8 cellular contexts compared by ENCODE assay signal in the genomic region with DNA sequence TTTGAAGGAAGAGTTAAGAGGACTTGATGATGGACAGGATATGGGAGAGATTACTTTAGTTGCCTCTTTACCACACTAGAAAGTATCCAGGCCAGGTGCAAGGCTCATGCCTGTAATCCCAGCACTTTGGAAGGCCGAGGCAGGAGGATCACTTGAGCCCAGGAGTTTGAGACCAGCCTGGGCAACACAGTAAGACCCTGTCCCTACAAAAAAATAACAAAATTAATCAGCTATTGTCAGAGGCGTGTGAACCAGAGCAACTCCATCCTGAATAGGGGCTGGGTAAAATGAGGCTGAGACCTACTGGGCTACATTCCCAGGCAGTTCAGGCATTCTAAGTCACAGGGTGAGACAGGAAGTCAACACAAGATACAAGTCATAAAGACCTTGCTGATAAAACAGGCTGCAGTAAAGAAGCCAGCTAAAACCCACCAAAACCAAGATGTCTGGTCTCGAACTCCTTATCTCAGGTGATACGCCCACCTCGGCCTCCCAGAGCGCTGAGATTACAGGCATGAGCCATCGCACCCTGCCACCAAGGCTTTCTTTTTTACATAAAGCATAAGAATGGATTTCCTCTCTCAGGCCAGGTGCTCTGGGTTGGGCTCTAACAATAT. TPM values are rescaled to one million over a fixed set of nuclear protein-coding genes. Genes with fewer than 3 reads are reported as not detected.
DNase-seq lines count a peak whose midpoint lies in the region; ATAC-seq, FAIRE-seq and TF ChIP-seq lines count a peak whose summit lies in the region.
"Not testable (repeated sequence)": the region's sequence is repeated elsewhere in the genome, so short reads cannot be mapped to it uniquely, and the experiment has no call there.

No MANE protein-coding gene starts in this region.

- H2AFZ ChIP-seq in K562 (ENCODE audit: low read depth, low read length): not testable (repeated sequence)

- CTCF ChIA-PET in CD8-positive, alpha-beta T cell (lab: Charles Lee); K562 (lab: Yijun Ruan, JAX; ENCODE audit: low intra/inter-chr PET ratio): not testable (repeated sequence)

- BruUV-seq in K562 (replicated peaks; lab: Mats Ljungman, UMichigan): not testable (repeated sequence)

- not testable (repeated sequence) for FAIRE-seq in K562 (lab: Jason Lieb, UNC)

- H3K36me3 ChIP-seq in CD8-positive, alpha-beta T cell (ENCODE audit: insufficient read depth, low read length); KOPT-K1 (ENCODE audit: insufficient read depth, low read length); K562 (ENCODE audit: control insufficient read depth, insufficient read depth, low read length); thymus (ENCODE audit: control insufficient read depth, insufficient read depth): not testable (repeated sequence)

- H3K4me2 ChIP-seq in K562 (ENCODE audit: insufficient read depth, low read length): peak overlapping the region; percentile 5; the same call in 1 of the 2 replicates

- H3K4me3 Mint-ChIP-seq in CD8-positive, alpha-beta T cell; activated T-helper 17 cell treated with anti-CD3 and anti-CD28 coated beads, Interleukin-2, amount 50 U/mL, for 72 hours; memory B cell; progenitor cell of endocrine pancreas (ENCODE audit: low read depth): not testable (repeated sequence)

- intact Hi-C loops in CD8-positive, alpha-beta T cell (cut with DNase I, micrococcal nuclease): not testable (repeated sequence)
- intact Hi-C loops in K562 (cut with micrococcal nuclease): loop anchor here (2.0 kb wide), 1 partner anchor 16 kb away; no protein-coding TSS in a partner anchor

- POLR2A ChIA-PET in CD8-positive, alpha-beta T cell (lab: Charles Lee): not testable (repeated sequence)
- POLR2A ChIA-PET in K562 (lab: Yijun Ruan, JAX): interaction anchor here (0.6 to 2.0 kb wide), 6 partner anchors 9 to 156 kb away, joined by 3 to 8 read pairs (median 4); no protein-coding TSS in a partner anchor

- H3K9ac ChIP-seq in K562 (ENCODE audit: insufficient read depth in 1 of 2, low read depth in 2 of 2, low read length in 2 of 2): peak overlapping the region in 1 of 2 experiments; percentile 20; a peak in 1 of 4 replicates

- peaks cover 31% of the 10 kb centered on the region for H3K4me1 ChIP-seq in CD8-positive, alpha-beta T cell (ENCODE audit: insufficient read depth, low read length)
- H3K4me1 ChIP-seq in K562 (replicated peaks in 1 of 2; ENCODE audit: control insufficient read depth in 2 of 2, insufficient read depth in 2 of 2, low read length in 2 of 2) (peaks cover 16 to 33% of the 10 kb centered on the region in 2 experiments), thymus (ENCODE audit: control insufficient read depth, insufficient read depth, low read length) (peaks cover 14% of the 10 kb centered on the region)

- H3K27ac ChIP-seq in CD8-positive, alpha-beta T cell (ENCODE audit: low read depth, low read length); K562 (ENCODE audit: extremely low read depth, low read depth, low read length): not testable (repeated sequence)
- H3K27ac ChIP-seq in KOPT-K1 (ENCODE audit: low read depth, low read length, poor library complexity, severe bottlenecking) (peak overlapping the region; percentile 3), thymus (ENCODE audit: low read depth) (peak overlapping the region; percentile 6)

- in situ Hi-C loops in K562 (cut with MboI): not testable (repeated sequence)

- not testable (repeated sequence) for H3K36me3 Mint-ChIP-seq in CD8-positive, alpha-beta T cell; activated T-helper 17 cell treated with anti-CD3 and anti-CD28 coated beads, Interleukin-2, amount 50 U/mL, for 72 hours (ENCODE audit: low read depth); memory B cell; progenitor cell of endocrine pancreas (ENCODE audit: insufficient read depth)

- TF ChIP-seq POLR2A in K562 (conservative IDR thresholded peaks at IDR 0.05): not testable (repeated sequence)

- ATAC-seq in CD8-positive, alpha-beta T cell; activated T-helper 17 cell treated with anti-CD3 and anti-CD28 coated beads, Interleukin-2, amount 50 U/mL, for 72 hours (replicated peaks); memory B cell (ENCODE audit: low read depth): not testable (repeated sequence)
- peak; percentile 46 for ATAC-seq in K562

- not testable (repeated sequence) for H3K9me3 ChIP-seq in CD8-positive, alpha-beta T cell (ENCODE audit: low read length); KOPT-K1 (ENCODE audit: insufficient read depth, low read length, poor library complexity, severe bottlenecking); K562 (replicated peaks; ENCODE audit: control insufficient read depth, insufficient read depth, low read depth, low read length); thymus (ENCODE audit: control insufficient read depth)

- H3K79me2 ChIP-seq in K562 (ENCODE audit: control insufficient read depth, insufficient read depth, low read length): peaks cover 73% of the 10 kb centered on the region

- H3K9me1 ChIP-seq in K562 (ENCODE audit: control insufficient read depth, insufficient read depth, low read length): not testable (repeated sequence)

- H3K4me3 ChIP-seq in CD8-positive, alpha-beta T cell (ENCODE audit: low read depth, low read length); K562; thymus (ENCODE audit: low read length): not testable (repeated sequence)

- not testable (repeated sequence) for H3K9me3 Mint-ChIP-seq in CD8-positive, alpha-beta T cell; activated T-helper 17 cell treated with anti-CD3 and anti-CD28 coated beads, Interleukin-2, amount 50 U/mL, for 72 hours; memory B cell; progenitor cell of endocrine pancreas (ENCODE audit: low read depth)

- peaks cover 33% of the 10 kb centered on the region for H4K20me1 ChIP-seq in K562 (replicated peaks; ENCODE audit: control insufficient read depth, insufficient read depth, low read length)

- 18% methylated on average over 7 of the region's 7 CpGs for WGBS in K562 (ENCODE audit: insufficient coverage, low coverage, missing lambda C conversion rate)
- WGBS in thymus: 43% methylated on average over 7 of the region's 7 CpGs

- peaks cover 68% of the 10 kb centered on the region for H3K4me1 Mint-ChIP-seq in CD8-positive, alpha-beta T cell (ENCODE audit: low read depth)
- peaks cover 29% of the 10 kb centered on the region for H3K4me1 Mint-ChIP-seq in activated T-helper 17 cell treated with anti-CD3 and anti-CD28 coated beads, Interleukin-2, amount 50 U/mL, for 72 hours
- H3K4me1 Mint-ChIP-seq in memory B cell (peaks cover 23% of the 10 kb centered on the region), progenitor cell of endocrine pancreas (ENCODE audit: low read depth) (peaks cover 37% of the 10 kb centered on the region)

- not testable (repeated sequence) for H3K27me3 Mint-ChIP-seq in CD8-positive, alpha-beta T cell (ENCODE audit: low read depth); activated T-helper 17 cell treated with anti-CD3 and anti-CD28 coated beads, Interleukin-2, amount 50 U/mL, for 72 hours; memory B cell; progenitor cell of endocrine pancreas

- H3K27ac Mint-ChIP-seq in CD8-positive, alpha-beta T cell: peak overlapping the region; percentile 77
- peak overlapping the region; percentile 64 for H3K27ac Mint-ChIP-seq in activated T-helper 17 cell treated with anti-CD3 and anti-CD28 coated beads, Interleukin-2, amount 50 U/mL, for 72 hours
- peak overlapping the region; percentile 22 for H3K27ac Mint-ChIP-seq in memory B cell
- H3K27ac Mint-ChIP-seq in progenitor cell of endocrine pancreas: peak overlapping the region; percentile 18

- TF ChIP-seq CTCF in CD8-positive, alpha-beta T cell (IDR thresholded peaks at IDR 0.05); K562 (IDR thresholded peaks at IDR 0.05 in 2 of 3, conservative IDR thresholded peaks at IDR 0.05 in 1 of 3; ENCODE audit: insufficient read depth in 2 of 3, low read depth in 1 of 3, low read length in 3 of 3); progenitor cell of endocrine pancreas (IDR thresholded peaks at IDR 0.05; ENCODE audit: unreplicated experiment): not testable (repeated sequence)

- TF ChIP-seq EP300 in K562 (IDR thresholded peaks at IDR 0.05; ENCODE audit: low read length): not testable (repeated sequence)

- DNase-seq in CD8-positive, alpha-beta T cell: peak in 1 of 7 experiments; percentile 18
- peak; percentile 17 to 22 for DNase-seq in activated CD4-positive, alpha-beta T cell treated with anti-CD3 and anti-CD28 coated beads, Interleukin-2, amount 50 U/mL, for 48 hours
- peak in 1 of 4 experiments; percentile 78 for DNase-seq in K562 (ENCODE audit: extremely low read depth in 1 of 4, low spot score in 3 of 4)
- DNase-seq in memory B cell (ENCODE audit: low spot score in 2 of 2); progenitor cell of endocrine pancreas (ENCODE audit: low spot score, unreplicated experiment): not testable (repeated sequence)

- TF ChIP-seq RAD21 in K562 (CRISPR knock-in tag; conservative IDR thresholded peaks at IDR 0.05 in 1 of 2, IDR thresholded peaks at IDR 0.05 in 1 of 2): not testable (repeated sequence)

- not testable (repeated sequence) for H3K27me3 ChIP-seq in CD8-positive, alpha-beta T cell (ENCODE audit: insufficient read depth, low read length); K562 (ENCODE audit: control insufficient read depth in 2 of 2, insufficient read depth in 2 of 2, low read length in 2 of 2); thymus (ENCODE audit: control insufficient read depth, insufficient read depth)

RNA-seq across cellular contexts. Expression of gene PI4KA, which starts 17.9 kb away (rescaled TPM):
- 100 to 1,000 TPM; 154 to 155 TPM for total RNA-seq in CD8-positive, alpha-beta T cell
- total RNA-seq in activated T-helper 17 cell treated with anti-CD3 and anti-CD28 coated beads, Interleukin-2, amount 50 U/mL, for 72 hours: 10 to 100 TPM; 72.1 to 96.0 TPM
- total RNA-seq in K562 (2011; cell fraction: chromatin; rRNA removed; ENCODE audit: low replicate concordance): 856 and 1,421 TPM in 2 replicates
- 627 and 658 TPM in 2 replicates for total RNA-seq in K562 (2011; cell fraction: nucleolus; rRNA removed)
- total RNA-seq in K562 (2011; cell fraction: nucleoplasm; rRNA removed): 567 and 576 TPM in 2 replicates
- total RNA-seq in K562 (2014; rRNA removed) (103 and 117 TPM in 2 replicates), K562 (2014; rRNA removed; fragmentation: Illumina TruSeq; extraction: Trizol) (62.3 and 63.7 TPM in 2 replicates), K562 (2015; rRNA removed; fragmentation: Illumina TruSeq; extraction: Trizol) (75.3 and 82.5 TPM in 2 replicates), K562 (2021) (173 and 187 TPM in 2 replicates), progenitor cell of endocrine pancreas (125 and 140 TPM in 2 replicates)
- polyA plus RNA-seq in K562 (2011; rRNA removed) (84.7 and 128 TPM in 2 replicates), K562 (2014; fragmentation: Illumina TruSeq; extraction: Trizol) (124 and 127 TPM in 2 replicates), K562 (2014; fragmentation: Nextera tagmentation; extraction: Ambion mirVana) (10 to 100 TPM in 1 of 2 experiments, 1 to 10 TPM in 1; 7.3 to 11.1 TPM), K562 (2014; rRNA removed) (116 and 125 TPM in 2 replicates), thymus (64.0 TPM)
- polyA plus RNA-seq in K562 (2011; cell fraction: cytosol; rRNA removed): 76.2 and 84.4 TPM in 2 replicates
- polyA plus RNA-seq in K562 (2011; cell fraction: nucleus; rRNA removed): 448 and 556 TPM in 2 replicates
- polyA plus RNA-seq in K562 (2012): 142 and 181 TPM in 2 replicates
- 160 and 176 TPM in 2 replicates for polyA minus RNA-seq in K562 (2011; rRNA and poly(A)+ RNA removed)
- 98.9 and 161 TPM in 2 replicates for polyA minus RNA-seq in K562 (2011; cell fraction: cytosol; rRNA and poly(A)+ RNA removed)
- 188 and 253 TPM in 2 replicates for polyA minus RNA-seq in K562 (2011; cell fraction: nucleus; rRNA and poly(A)+ RNA removed)

RNA-seq across cellular contexts. Expression of gene SNAP29, which starts 18.1 kb away (rescaled TPM):
- 10 to 100 TPM; 16.5 to 17.1 TPM for total RNA-seq in CD8-positive, alpha-beta T cell
- total RNA-seq in activated T-helper 17 cell treated with anti-CD3 and anti-CD28 coated beads, Interleukin-2, amount 50 U/mL, for 72 hours: 10 to 100 TPM; 22.4 to 29.5 TPM
- total RNA-seq in K562 (2011; cell fraction: chromatin; rRNA removed; ENCODE audit: low replicate concordance): 63.6 and 66.4 TPM in 2 replicates
- total RNA-seq in K562 (2011; cell fraction: nucleolus; rRNA removed): 39.3 and 45.4 TPM in 2 replicates
- total RNA-seq in K562 (2011; cell fraction: nucleoplasm; rRNA removed): 59.8 and 84.4 TPM in 2 replicates
- total RNA-seq in K562 (2014; rRNA removed): 71.4 and 89.3 TPM in 2 replicates
- total RNA-seq in K562 (2014; rRNA removed; fragmentation: Illumina TruSeq; extraction: Trizol): 58.1 and 64.4 TPM in 2 replicates
- 70.6 and 75.9 TPM in 2 replicates for total RNA-seq in K562 (2015; rRNA removed; fragmentation: Illumina TruSeq; extraction: Trizol)
- 122 and 123 TPM in 2 replicates for total RNA-seq in K562 (2021)
- polyA plus RNA-seq in K562 (2011; rRNA removed): 187 and 200 TPM in 2 replicates
- 97.0 and 115 TPM in 2 replicates for polyA plus RNA-seq in K562 (2011; cell fraction: cytosol; rRNA removed)
- 51.6 and 70.0 TPM in 2 replicates for polyA plus RNA-seq in K562 (2011; cell fraction: nucleus; rRNA removed)
- 105 and 162 TPM in 2 replicates for polyA plus RNA-seq in K562 (2012)
- polyA plus RNA-seq in K562 (2014; fragmentation: Illumina TruSeq; extraction: Trizol): 181 and 250 TPM in 2 replicates
- polyA plus RNA-seq in K562 (2014; fragmentation: Nextera tagmentation; extraction: Ambion mirVana): 10 to 100 TPM; 19.5 to 22.8 TPM
- polyA plus RNA-seq in K562 (2014; rRNA removed): 136 and 161 TPM in 2 replicates
- polyA minus RNA-seq in K562 (2011; rRNA and poly(A)+ RNA removed): 89.0 and 94.5 TPM in 2 replicates
- polyA minus RNA-seq in K562 (2011; cell fraction: cytosol; rRNA and poly(A)+ RNA removed): 44.9 and 53.1 TPM in 2 replicates
- polyA minus RNA-seq in K562 (2011; cell fraction: nucleus; rRNA and poly(A)+ RNA removed): 14.3 and 25.0 TPM in 2 replicates
- 20.4 and 20.6 TPM in 2 replicates for total RNA-seq in progenitor cell of endocrine pancreas
- 19.2 TPM for polyA plus RNA-seq in thymus

Comparison
In these comparisons a context has a peak if more than half of its experiments do, and no peak if none do; other contexts are left out.
1. H3K27ac Mint-ChIP-seq: peak in every context shown above with its lines; median percentile 77 in CD8-positive, alpha-beta T cell; 64 in activated T-helper 17 cell treated with anti-CD3 and anti-CD28 coated beads, Interleukin-2, amount 50 U/mL, for 72 hours; 22 in memory B cell; 18 in progenitor cell of endocrine pancreas.